Comparison of ENCODE assay signal across 1 cellular context in the genomic region with DNA sequence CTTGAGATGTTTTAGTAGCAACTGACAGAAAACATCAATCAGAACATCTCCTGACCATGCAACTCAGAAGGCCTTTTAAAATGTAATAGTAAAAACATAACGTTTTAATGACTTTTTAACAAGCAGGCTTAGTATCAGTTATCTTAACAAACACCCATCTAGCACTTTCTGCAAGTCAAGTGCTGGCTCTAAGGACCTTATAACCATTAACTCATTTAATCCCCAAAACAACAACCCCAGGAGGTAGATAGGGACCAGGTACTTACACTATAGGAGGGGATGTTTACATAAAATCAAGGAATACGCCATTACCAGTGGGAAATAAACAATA.
TF ChIP-seq lines count a peak whose summit lies in the region.

No MANE protein-coding gene starts in this region.

TF ChIP-seq in GM23338, 12 proteins besides CTCF, POLR2A, EP300 and RAD21:
- TF ChIP-seq, protein P1, sequence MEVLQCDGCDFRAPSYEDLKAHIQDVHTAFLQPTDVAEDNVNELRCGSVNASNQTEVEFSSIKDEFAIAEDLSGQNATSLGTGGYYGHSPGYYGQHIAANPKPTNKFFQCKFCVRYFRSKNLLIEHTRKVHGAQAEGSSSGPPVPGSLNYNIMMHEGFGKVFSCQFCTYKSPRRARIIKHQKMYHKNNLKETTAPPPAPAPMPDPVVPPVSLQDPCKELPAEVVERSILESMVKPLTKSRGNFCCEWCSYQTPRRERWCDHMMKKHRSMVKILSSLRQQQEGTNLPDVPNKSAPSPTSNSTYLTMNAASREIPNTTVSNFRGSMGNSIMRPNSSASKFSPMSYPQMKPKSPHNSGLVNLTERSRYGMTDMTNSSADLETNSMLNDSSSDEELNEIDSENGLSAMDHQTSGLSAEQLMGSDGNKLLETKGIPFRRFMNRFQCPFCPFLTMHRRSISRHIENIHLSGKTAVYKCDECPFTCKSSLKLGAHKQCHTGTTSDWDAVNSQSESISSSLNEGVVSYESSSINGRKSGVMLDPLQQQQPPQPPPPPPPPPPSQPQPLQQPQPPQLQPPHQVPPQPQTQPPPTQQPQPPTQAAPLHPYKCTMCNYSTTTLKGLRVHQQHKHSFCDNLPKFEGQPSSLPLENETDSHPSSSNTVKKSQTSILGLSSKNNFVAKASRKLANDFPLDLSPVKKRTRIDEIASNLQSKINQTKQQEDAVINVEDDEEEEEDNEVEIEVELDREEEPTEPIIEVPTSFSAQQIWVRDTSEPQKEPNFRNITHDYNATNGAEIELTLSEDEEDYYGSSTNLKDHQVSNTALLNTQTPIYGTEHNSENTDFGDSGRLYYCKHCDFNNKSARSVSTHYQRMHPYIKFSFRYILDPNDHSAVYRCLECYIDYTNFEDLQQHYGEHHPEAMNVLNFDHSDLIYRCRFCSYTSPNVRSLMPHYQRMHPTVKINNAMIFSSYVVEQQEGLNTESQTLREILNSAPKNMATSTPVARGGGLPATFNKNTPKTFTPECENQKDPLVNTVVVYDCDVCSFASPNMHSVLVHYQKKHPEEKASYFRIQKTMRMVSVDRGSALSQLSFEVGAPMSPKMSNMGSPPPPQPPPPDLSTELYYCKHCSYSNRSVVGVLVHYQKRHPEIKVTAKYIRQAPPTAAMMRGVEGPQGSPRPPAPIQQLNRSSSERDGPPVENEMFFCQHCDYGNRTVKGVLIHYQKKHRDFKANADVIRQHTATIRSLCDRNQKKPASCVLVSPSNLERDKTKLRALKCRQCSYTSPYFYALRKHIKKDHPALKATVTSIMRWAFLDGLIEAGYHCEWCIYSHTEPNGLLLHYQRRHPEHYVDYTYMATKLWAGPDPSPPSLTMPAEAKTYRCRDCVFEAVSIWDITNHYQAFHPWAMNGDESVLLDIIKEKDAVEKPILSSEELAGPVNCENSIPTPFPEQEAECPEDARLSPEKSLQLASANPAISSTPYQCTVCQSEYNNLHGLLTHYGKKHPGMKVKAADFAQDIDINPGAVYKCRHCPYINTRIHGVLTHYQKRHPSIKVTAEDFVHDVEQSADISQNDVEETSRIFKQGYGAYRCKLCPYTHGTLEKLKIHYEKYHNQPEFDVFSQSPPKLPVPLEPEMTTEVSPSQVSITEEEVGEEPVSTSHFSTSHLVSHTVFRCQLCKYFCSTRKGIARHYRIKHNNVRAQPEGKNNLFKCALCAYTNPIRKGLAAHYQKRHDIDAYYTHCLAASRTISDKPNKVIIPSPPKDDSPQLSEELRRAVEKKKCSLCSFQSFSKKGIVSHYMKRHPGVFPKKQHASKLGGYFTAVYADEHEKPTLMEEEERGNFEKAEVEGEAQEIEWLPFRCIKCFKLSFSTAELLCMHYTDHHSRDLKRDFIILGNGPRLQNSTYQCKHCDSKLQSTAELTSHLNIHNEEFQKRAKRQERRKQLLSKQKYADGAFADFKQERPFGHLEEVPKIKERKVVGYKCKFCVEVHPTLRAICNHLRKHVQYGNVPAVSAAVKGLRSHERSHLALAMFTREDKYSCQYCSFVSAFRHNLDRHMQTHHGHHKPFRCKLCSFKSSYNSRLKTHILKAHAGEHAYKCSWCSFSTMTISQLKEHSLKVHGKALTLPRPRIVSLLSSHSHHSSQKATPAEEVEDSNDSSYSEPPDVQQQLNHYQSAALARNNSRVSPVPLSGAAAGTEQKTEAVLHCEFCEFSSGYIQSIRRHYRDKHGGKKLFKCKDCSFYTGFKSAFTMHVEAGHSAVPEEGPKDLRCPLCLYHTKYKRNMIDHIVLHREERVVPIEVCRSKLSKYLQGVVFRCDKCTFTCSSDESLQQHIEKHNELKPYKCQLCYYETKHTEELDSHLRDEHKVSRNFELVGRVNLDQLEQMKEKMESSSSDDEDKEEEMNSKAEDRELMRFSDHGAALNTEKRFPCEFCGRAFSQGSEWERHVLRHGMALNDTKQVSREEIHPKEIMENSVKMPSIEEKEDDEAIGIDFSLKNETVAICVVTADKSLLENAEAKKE (CRISPR knock-in tag; IDR thresholded peaks at IDR 0.05) = no peak
- TF ChIP-seq POLR2AphosphoS5 (IDR thresholded peaks at IDR 0.05; ENCODE audit: low read depth) = no peak
- TF ChIP-seq, protein P2, sequence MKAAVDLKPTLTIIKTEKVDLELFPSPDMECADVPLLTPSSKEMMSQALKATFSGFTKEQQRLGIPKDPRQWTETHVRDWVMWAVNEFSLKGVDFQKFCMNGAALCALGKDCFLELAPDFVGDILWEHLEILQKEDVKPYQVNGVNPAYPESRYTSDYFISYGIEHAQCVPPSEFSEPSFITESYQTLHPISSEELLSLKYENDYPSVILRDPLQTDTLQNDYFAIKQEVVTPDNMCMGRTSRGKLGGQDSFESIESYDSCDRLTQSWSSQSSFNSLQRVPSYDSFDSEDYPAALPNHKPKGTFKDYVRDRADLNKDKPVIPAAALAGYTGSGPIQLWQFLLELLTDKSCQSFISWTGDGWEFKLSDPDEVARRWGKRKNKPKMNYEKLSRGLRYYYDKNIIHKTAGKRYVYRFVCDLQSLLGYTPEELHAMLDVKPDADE (IDR thresholded peaks at IDR 0.05) = no peak
- no peak for TF ChIP-seq CREB1 (CRISPR knock-in tag; IDR thresholded peaks at IDR 0.05; ENCODE audit: low read depth)
- TF ChIP-seq, protein P3, sequence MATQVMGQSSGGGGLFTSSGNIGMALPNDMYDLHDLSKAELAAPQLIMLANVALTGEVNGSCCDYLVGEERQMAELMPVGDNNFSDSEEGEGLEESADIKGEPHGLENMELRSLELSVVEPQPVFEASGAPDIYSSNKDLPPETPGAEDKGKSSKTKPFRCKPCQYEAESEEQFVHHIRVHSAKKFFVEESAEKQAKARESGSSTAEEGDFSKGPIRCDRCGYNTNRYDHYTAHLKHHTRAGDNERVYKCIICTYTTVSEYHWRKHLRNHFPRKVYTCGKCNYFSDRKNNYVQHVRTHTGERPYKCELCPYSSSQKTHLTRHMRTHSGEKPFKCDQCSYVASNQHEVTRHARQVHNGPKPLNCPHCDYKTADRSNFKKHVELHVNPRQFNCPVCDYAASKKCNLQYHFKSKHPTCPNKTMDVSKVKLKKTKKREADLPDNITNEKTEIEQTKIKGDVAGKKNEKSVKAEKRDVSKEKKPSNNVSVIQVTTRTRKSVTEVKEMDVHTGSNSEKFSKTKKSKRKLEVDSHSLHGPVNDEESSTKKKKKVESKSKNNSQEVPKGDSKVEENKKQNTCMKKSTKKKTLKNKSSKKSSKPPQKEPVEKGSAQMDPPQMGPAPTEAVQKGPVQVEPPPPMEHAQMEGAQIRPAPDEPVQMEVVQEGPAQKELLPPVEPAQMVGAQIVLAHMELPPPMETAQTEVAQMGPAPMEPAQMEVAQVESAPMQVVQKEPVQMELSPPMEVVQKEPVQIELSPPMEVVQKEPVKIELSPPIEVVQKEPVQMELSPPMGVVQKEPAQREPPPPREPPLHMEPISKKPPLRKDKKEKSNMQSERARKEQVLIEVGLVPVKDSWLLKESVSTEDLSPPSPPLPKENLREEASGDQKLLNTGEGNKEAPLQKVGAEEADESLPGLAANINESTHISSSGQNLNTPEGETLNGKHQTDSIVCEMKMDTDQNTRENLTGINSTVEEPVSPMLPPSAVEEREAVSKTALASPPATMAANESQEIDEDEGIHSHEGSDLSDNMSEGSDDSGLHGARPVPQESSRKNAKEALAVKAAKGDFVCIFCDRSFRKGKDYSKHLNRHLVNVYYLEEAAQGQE (IDR thresholded peaks at IDR 0.05; ENCODE audit: unreplicated experiment) = no peak
- no peak for TF ChIP-seq STAT1 (IDR thresholded peaks at IDR 0.05; ENCODE audit: unreplicated experiment)
- TF ChIP-seq NANOG (IDR thresholded peaks at IDR 0.05; ENCODE audit: borderline replicate concordance) = no peak
TF ChIP-seq in GM23338: peak in this region for 0.
